ENCODE assay signal across 17 cellular contexts in the genomic region with DNA sequence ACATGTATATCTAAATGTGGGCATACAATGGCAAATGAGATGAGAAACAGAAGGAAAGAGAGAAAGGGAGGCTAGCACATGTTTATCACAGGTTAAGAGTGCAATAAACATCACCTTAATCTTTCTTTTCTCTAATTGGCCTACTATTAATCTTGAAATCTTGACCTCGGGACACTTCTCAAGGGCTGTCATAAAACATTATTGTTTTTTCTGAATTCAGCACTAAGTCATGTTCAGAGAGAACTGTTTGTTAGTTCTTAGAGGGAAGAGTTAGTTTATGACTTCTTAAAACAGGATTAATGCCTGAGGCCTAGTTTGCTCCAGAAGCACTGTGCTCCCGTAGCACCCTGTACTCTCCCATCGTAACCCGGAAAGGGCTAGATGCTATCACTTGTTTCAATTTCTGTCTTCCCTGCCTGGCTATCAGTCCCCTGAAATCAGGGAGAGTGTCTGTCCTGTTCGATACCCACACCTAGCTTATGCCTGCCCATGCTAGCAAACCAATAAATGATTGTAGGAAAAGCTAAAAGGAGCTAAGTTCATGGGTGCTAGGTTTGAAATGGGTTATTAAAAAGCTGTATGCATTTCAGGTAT.
DNase-seq lines count a peak whose midpoint lies in the region; ATAC-seq, FAIRE-seq and TF ChIP-seq lines count a peak whose summit lies in the region.
"Had no signal": no experiment of that assay in that cellular context is flagged by ENCODE, and none has a peak within 500 bp of the region (broad histone marks: within the 10 kb centered on the region; RNA-seq: fewer than 3 reads in every experiment).

No MANE protein-coding gene starts in this region.

- H3K9me3 Mint-ChIP-seq in dendritic cell treated with granulocyte-macrophage colony-stimulating factor and Interleukin-4, amounts not matched to agents 40 ng/mL and 50 ng/mL, for 4 days: peaks cover 13% of the 10 kb centered on the region
- peaks cover 9% of the 10 kb centered on the region for H3K9me3 Mint-ChIP-seq in nephron progenitor cell

- H3K4me3 ChIP-seq in BE2C (ENCODE audit: low read depth, low read length): no peak overlapping the region
- H3K4me3 ChIP-seq in tibial nerve: no peak overlapping the region
- H3K4me3 ChIP-seq in heart right ventricle: no peak overlapping the region

- no peaks in the 10 kb centered on the region for H3K27me3 Mint-ChIP-seq in dendritic cell treated with granulocyte-macrophage colony-stimulating factor and Interleukin-4, amounts not matched to agents 40 ng/mL and 50 ng/mL, for 4 days
- peaks cover 29% of the 10 kb centered on the region for H3K27me3 Mint-ChIP-seq in nephron progenitor cell (ENCODE audit: low read depth, poor library complexity)
- H3K27me3 Mint-ChIP-seq: CD4-positive, CD25-positive, alpha-beta regulatory T cell had no signal

- no peaks in the 10 kb centered on the region for H3K36me3 ChIP-seq in BE2C
- H3K36me3 ChIP-seq in tibial nerve: no peaks in the 10 kb centered on the region
- H3K36me3 ChIP-seq in heart right ventricle: no peaks in the 10 kb centered on the region

- peaks cover 40% of the 10 kb centered on the region for H3K4me1 Mint-ChIP-seq in dendritic cell treated with granulocyte-macrophage colony-stimulating factor and Interleukin-4, amounts not matched to agents 40 ng/mL and 50 ng/mL, for 4 days (ENCODE audit: low read depth)
- no peaks in the 10 kb centered on the region for H3K4me1 Mint-ChIP-seq in nephron progenitor cell

- FAIRE-seq in GM18507 (lab: Jason Lieb, UNC): peak; percentile 26
- FAIRE-seq: G401.6, H54 had no signal

- no peak overlapping the region for H3K27ac ChIP-seq in tibial nerve
- H3K27ac ChIP-seq in heart right ventricle: peak overlapping the region in 1 of 10 donors; percentile 66

- ATAC-seq in heart right ventricle: no peak
- ATAC-seq: Panc1 had no signal

- intact Hi-C loops in dendritic cell treated with granulocyte-macrophage colony-stimulating factor and Interleukin-4, amounts not matched to agents 40 ng/mL and 50 ng/mL, for 4 days (cut with micrococcal nuclease): no loop called here
- intact Hi-C loops in heart right ventricle (cut with DNase I): no loop called here

- H3K9me3 ChIP-seq in BE2C (no peaks in the 10 kb centered on the region), tibial nerve (no peaks in the 10 kb centered on the region), heart right ventricle (peaks cover 0 to 4% (median 0%) of the 10 kb centered on the region in 11 donors)
- H3K9me3 ChIP-seq: Caco-2 had no signal

- peak; percentile 14 for DNase-seq in BE2C
- no peak for DNase-seq in GM18507 (ENCODE audit: extremely low spot score, insufficient read length, low read depth)
- no peak for DNase-seq in nephron progenitor cell
- no peak for DNase-seq in activated T-cell treated with anti-CD3 and anti-CD28 coated beads, Interleukin-2, amount 50 U/mL, for 1 hour
- DNase-seq in SHP77 (lab: John Stamatoyannopoulos, UW): no peak
- no peak for DNase-seq in tibial nerve (ENCODE audit: low spot score in 2 of 2)
- no peak for DNase-seq in heart right ventricle
- DNase-seq: Caco-2; CD4-positive, CD25-positive, alpha-beta regulatory T cell; NCI-H1092 treated with DMSO at 0.1 percent for 48 hours; NCI-H146; NCI-H2029 treated with DMSO at 0.1 percent for 48 hours; NCI-H2171 had no signal

- no peaks in the 10 kb centered on the region for H3K27me3 ChIP-seq in BE2C
- no peaks in the 10 kb centered on the region for H3K27me3 ChIP-seq in tibial nerve
- H3K27me3 ChIP-seq in heart right ventricle: no peaks in the 10 kb centered on the region

- H3K27ac Mint-ChIP-seq in dendritic cell treated with granulocyte-macrophage colony-stimulating factor and Interleukin-4, amounts not matched to agents 40 ng/mL and 50 ng/mL, for 4 days: peak overlapping the region; percentile 75
- peak overlapping the region; percentile 6 for H3K27ac Mint-ChIP-seq in nephron progenitor cell
- H3K27ac Mint-ChIP-seq: CD4-positive, CD25-positive, alpha-beta regulatory T cell had no signal

- no peak for TF ChIP-seq POLR2A in tibial nerve (IDR thresholded peaks at IDR 0.05)

- H3K36me3 Mint-ChIP-seq in dendritic cell treated with granulocyte-macrophage colony-stimulating factor and Interleukin-4, amounts not matched to agents 40 ng/mL and 50 ng/mL, for 4 days (ENCODE audit: low read depth): no peaks in the 10 kb centered on the region
- H3K36me3 Mint-ChIP-seq in nephron progenitor cell (ENCODE audit: low read depth): peaks cover 5% of the 10 kb centered on the region
- H3K36me3 Mint-ChIP-seq: CD4-positive, CD25-positive, alpha-beta regulatory T cell had no signal

- TF ChIP-seq CTCF in BE2C (IDR thresholded peaks at IDR 0.05; ENCODE audit: low read depth, low read length): no peak
- no peak for TF ChIP-seq CTCF in nephron progenitor cell (IDR thresholded peaks at IDR 0.05)
- TF ChIP-seq CTCF in tibial nerve (IDR thresholded peaks at IDR 0.05): no peak
- TF ChIP-seq CTCF in heart right ventricle (IDR thresholded peaks at IDR 0.05): no peak

- H3K4me1 ChIP-seq in BE2C (peaks cover 6% of the 10 kb centered on the region), tibial nerve (peaks cover 0 to 21% (median 3%) of the 10 kb centered on the region in 4 donors), heart right ventricle (peaks cover 0 to 33% (median 10%) of the 10 kb centered on the region in 9 donors)
- H3K4me1 ChIP-seq: Caco-2 had no signal

- TF ChIP-seq EP300 in tibial nerve (IDR thresholded peaks at IDR 0.05): no peak

- H3K4me3 Mint-ChIP-seq in dendritic cell treated with granulocyte-macrophage colony-stimulating factor and Interleukin-4, amounts not matched to agents 40 ng/mL and 50 ng/mL, for 4 days: no peak overlapping the region
- H3K4me3 Mint-ChIP-seq in nephron progenitor cell: no peak overlapping the region
- H3K4me3 Mint-ChIP-seq: CD4-positive, CD25-positive, alpha-beta regulatory T cell had no signal

- 89 to 95% methylated on average over 5 of the region's 5 CpGs for WGBS in tibial nerve, 2 donors
- 92 to 94% methylated on average over 5 of the region's 5 CpGs for WGBS in heart right ventricle, 2 donors
